In genomic region chr16:14013145-14013570, GRCh38 we compare ENCODE assay signal across 1 cellular context.
A peak's percentile ranks its signal among the peaks of the same experiment; 100 is the strongest.
TF ChIP-seq lines count a peak whose summit lies in the region.

No MANE protein-coding gene starts in this region.

TF ChIP-seq in HepG2, 621 proteins besides CTCF, POLR2A, EP300 and RAD21 (continued from another document):
- TF ChIP-seq ETS1 (CRISPR knock-in tag; IDR thresholded peaks at IDR 0.05) = 0 out of 2 replicates have a peak, but pooled peaks have one; percentile 56
- 0 out of 2 replicates have a peak, but pooled peaks have one; percentile 37 for TF ChIP-seq ZNF142 (CRISPR knock-in tag; IDR thresholded peaks at IDR 0.05)
- TF ChIP-seq CEBPG (CRISPR knock-in tag; IDR thresholded peaks at IDR 0.05) = peak; percentile 74
